8 cellular contexts compared by ENCODE assay signal in genomic region chr3:120615863-120616599, GRCh38.
DNase-seq lines count a peak whose midpoint lies in the region; ATAC-seq and TF ChIP-seq lines count a peak whose summit lies in the region.

No MANE protein-coding gene starts in this region.

- peak; percentile 34 for DNase-seq in ELF-1 (ENCODE audit: low read depth, low spot score)
- peak; percentile 4 for DNase-seq in fibroblast of the conjunctiva (ENCODE audit: low read depth)
- DNase-seq in posterior cingulate gyrus: peak in 6 of 10 donors; percentile 12 to 83 (median 33)
- no peak for DNase-seq in AG08396 (ENCODE audit: low spot score)
- no peak for DNase-seq in foreskin melanocyte

- peak overlapping the region; percentile 62; the same call in 1 of the 2 replicates for H2AFZ ChIP-seq in OCI-LY3 (ENCODE audit: low read depth, low read length)

- peaks cover 47% of the 10 kb centered on the region for H3K4me1 ChIP-seq in OCI-LY3 (ENCODE audit: low read length)

- H3K4me3 ChIP-seq in OCI-LY3 (ENCODE audit: low read length): peak overlapping the region; percentile 1; the same call in 1 of the 2 replicates

- peak overlapping the region; percentile 4; the same call in 1 of the 2 replicates for H3K9ac ChIP-seq in OCI-LY3 (ENCODE audit: low read length)

- H3K4me2 ChIP-seq in OCI-LY3 (ENCODE audit: low read length): peak overlapping the region; percentile 16; the same call in 1 of the 2 replicates

- H3K79me2 ChIP-seq in OCI-LY3 (ENCODE audit: low read length): no peaks in the 10 kb centered on the region

- TF ChIP-seq CTCF in OCI-LY3 (IDR thresholded peaks at IDR 0.05; ENCODE audit: low read depth, low read length): no peak

- H3K27me3 ChIP-seq in OCI-LY3 (ENCODE audit: low read depth, low read length): no peaks in the 10 kb centered on the region

- ATAC-seq in HG03460 (IDR thresholded peaks at IDR 0.05; ENCODE audit: unreplicated experiment): no peak
- no peak for ATAC-seq in HG03175 (IDR thresholded peaks at IDR 0.05; ENCODE audit: unreplicated experiment)

- peak overlapping the region; percentile 33 for H3K27ac ChIP-seq in OCI-LY3 (ENCODE audit: low read length)

- no peaks in the 10 kb centered on the region for H3K36me3 ChIP-seq in OCI-LY3 (replicated peaks; ENCODE audit: low read depth, low read length)

- H4K20me1 ChIP-seq in OCI-LY3 (ENCODE audit: insufficient read depth, low read length): no peaks in the 10 kb centered on the region

- intact Hi-C loops in posterior cingulate gyrus (cut with DNase I): no loop called here

- H3K9me3 ChIP-seq in OCI-LY3 (ENCODE audit: insufficient read depth, low read length): no peaks in the 10 kb centered on the region

Comparison
In these comparisons a context has a peak if more than half of its experiments do, and no peak if none do; other contexts are left out.
1. DNase-seq: peak in ELF-1 (single experiment), fibroblast of the conjunctiva (single experiment) and posterior cingulate gyrus (6 of 10); none in AG08396 (single experiment) and foreskin melanocyte (single experiment).